ENCODE assay signal across 1 cellular context in the genomic region with DNA sequence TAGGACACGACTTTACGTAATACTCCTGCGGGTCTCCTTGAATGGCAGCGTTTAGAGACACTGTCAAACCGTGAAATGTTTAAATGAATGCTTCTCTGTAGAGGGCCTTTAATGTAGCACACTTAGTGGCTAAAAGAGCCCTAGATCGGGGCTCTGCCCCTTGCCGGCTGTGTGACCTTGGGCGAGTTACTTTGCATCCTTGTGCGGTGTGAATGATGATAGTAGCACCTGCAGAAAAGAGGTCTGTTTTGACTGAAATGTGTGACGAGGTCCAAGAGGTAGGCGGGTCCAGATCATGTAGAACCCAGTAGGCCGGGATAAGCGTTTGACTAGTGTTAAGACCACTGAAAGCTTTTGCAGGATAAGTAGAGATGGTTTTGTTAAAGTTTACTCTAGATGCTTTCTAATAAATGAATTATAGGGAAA.
TF ChIP-seq lines count a peak whose summit lies in the region.

No MANE protein-coding gene starts in this region.

TF ChIP-seq in SK-N-SH, 30 proteins besides CTCF, POLR2A, EP300 and RAD21 (continued from another document):
- TF ChIP-seq YY1 (IDR thresholded peaks at IDR 0.05; ENCODE audit: low read depth) = no peak
- no peak for TF ChIP-seq TAF1 (IDR thresholded peaks at IDR 0.05; ENCODE audit: borderline replicate concordance, low read depth, low read length)
- TF ChIP-seq NFIC (IDR thresholded peaks at IDR 0.05; ENCODE audit: borderline replicate concordance) = no peak
- TF ChIP-seq JUND (IDR thresholded peaks at IDR 0.05) = no peak
- TF ChIP-seq TCF12 (IDR thresholded peaks at IDR 0.05) = no peak
- TF ChIP-seq TEAD4 (IDR thresholded peaks at IDR 0.05; ENCODE audit: borderline replicate concordance, insufficient read depth) = no peak
- no peak for TF ChIP-seq RFX5 (IDR thresholded peaks at IDR 0.05; ENCODE audit: low read length)
- TF ChIP-seq IRF3 (IDR thresholded peaks at IDR 0.05; ENCODE audit: low read depth, low read length) = no peak
- TF ChIP-seq MEF2A (IDR thresholded peaks at IDR 0.05; ENCODE audit: borderline replicate concordance, low read depth) = no peak
- TF ChIP-seq RXRA (IDR thresholded peaks at IDR 0.05; ENCODE audit: borderline replicate concordance, low read depth) = no peak
- TF ChIP-seq ELF1 (IDR thresholded peaks at IDR 0.05) = no peak
- TF ChIP-seq GABPA (IDR thresholded peaks at IDR 0.05; ENCODE audit: low read depth) = no peak
- no peak for TF ChIP-seq FOSL2 (IDR thresholded peaks at IDR 0.05; ENCODE audit: borderline replicate concordance, low read depth)
- no peak for TF ChIP-seq RCOR1 (IDR thresholded peaks at IDR 0.05; ENCODE audit: low read length)
